1 cellular context compared by ENCODE assay signal in genomic region chr10:22316286-22317120, GRCh38.
TF ChIP-seq lines count a peak whose summit lies in the region.

TSS of gene COMMD3 (plus strand) at chr10:22316388. CDS start at chr10:22316418, 30 bp downstream.

TF ChIP-seq in K562, 482 proteins besides CTCF, POLR2A, EP300 and RAD21 (continued from another document and continues in another):
- TF ChIP-seq SPI1 (IDR thresholded peaks at IDR 0.05; ENCODE audit: borderline replicate concordance, low read depth, low read length) (peak; percentile 81), BCOR (IDR thresholded peaks at IDR 0.05) (no peak; the same call in 1 of the 2 replicates), ATF6 (CRISPR knock-in tag; IDR thresholded peaks at IDR 0.05) (no peak), CREB3L1 (IDR thresholded peaks at IDR 0.05; ENCODE audit: borderline replicate concordance, low read depth) (peak; percentile 88), CBX5 (IDR thresholded peaks at IDR 0.05; ENCODE audit: borderline replicate concordance, low read depth) (no peak), ILF3 (IDR thresholded peaks at IDR 0.05; ENCODE audit: borderline replicate concordance) (no peak), ZNF609 (CRISPR knock-in tag; IDR thresholded peaks at IDR 0.05; ENCODE audit: borderline replicate concordance) (no peak), SNAPC5 (CRISPR knock-in tag; IDR thresholded peaks at IDR 0.05) (no peak), USF1 (CRISPR knock-in tag; IDR thresholded peaks at IDR 0.05) (peak; percentile 89), GABPB1 (CRISPR knock-in tag; IDR thresholded peaks at IDR 0.05) (peak; percentile 75), ZNF282 (CRISPR knock-in tag; IDR thresholded peaks at IDR 0.05) (no peak), ERF (CRISPR knock-in tag; IDR thresholded peaks at IDR 0.05) (0 out of 2 replicates have a peak, but pooled peaks have one; percentile 20), HOXB6 (CRISPR knock-in tag; IDR thresholded peaks at IDR 0.05; ENCODE audit: borderline replicate concordance) (no peak), ESRRA (IDR thresholded peaks at IDR 0.05; ENCODE audit: borderline replicate concordance, low read depth) (peak; percentile 45), TAL1 (IDR thresholded peaks at IDR 0.05) (no peak), ZNF586 (CRISPR knock-in tag; conservative IDR thresholded peaks at IDR 0.05) (no peak), ARNT (IDR thresholded peaks at IDR 0.05) (no peak), TEAD1 (CRISPR knock-in tag; IDR thresholded peaks at IDR 0.05) (peak in 1 of 2 experiments; percentile 80; a peak in 1 of 4 replicates), MTA2 (IDR thresholded peaks at IDR 0.05; ENCODE audit: low read depth) (peak; percentile 5; the same call in 1 of the 2 replicates), RBM22 (IDR thresholded peaks at IDR 0.05; ENCODE audit: low read depth, low read length, poor library complexity, severe bottlenecking) (peak; percentile 78), ADNP (tag; IDR thresholded peaks at IDR 0.05) (no peak), FOSL1 (tag; conservative IDR thresholded peaks at IDR 0.05) (peak; percentile 52), ZNF217 (CRISPR knock-in tag; IDR thresholded peaks at IDR 0.05) (no peak), CBFB (CRISPR knock-in tag; IDR thresholded peaks at IDR 0.05) (0 out of 2 replicates have a peak, but pooled peaks have one; percentile 28), BMI1 (IDR thresholded peaks at IDR 0.05; ENCODE audit: low read length) (no peak), E2F6 (IDR thresholded peaks at IDR 0.05; ENCODE audit: borderline replicate concordance in 1 of 2, extremely low read depth in 1 of 2, insufficient read depth in 1 of 2, insufficient read length in 1 of 2, low read depth in 1 of 2, low read length in 1 of 2, poor library complexity in 1 of 2, severe bottlenecking in 1 of 2) (peak; percentile 77 to 88), ZNF263 (CRISPR knock-in tag; IDR thresholded peaks at IDR 0.05; ENCODE audit: borderline replicate concordance) (no peak), ZNF395 (CRISPR knock-in tag; IDR thresholded peaks at IDR 0.05) (peak; percentile 74; the same call in 1 of the 2 replicates), NCOA1 (IDR thresholded peaks at IDR 0.05; ENCODE audit: low read depth) (peak; percentile 50; the same call in 1 of the 2 replicates), U2AF1 (optimal IDR thresholded peaks at IDR 0.05; ENCODE audit: low read depth, low read length) (no peak), POU5F1 (IDR thresholded peaks at IDR 0.05; ENCODE audit: borderline replicate concordance, low read depth, low read length, partially characterized antibody) (peak; percentile 3), NFATC3 (IDR thresholded peaks at IDR 0.05) (no peak), CHD2 (IDR thresholded peaks at IDR 0.05; ENCODE audit: low read depth, low read length) (no peak), ETV5 (CRISPR knock-in tag; IDR thresholded peaks at IDR 0.05; ENCODE audit: low read depth) (peak; percentile 33; the same call in 1 of the 2 replicates), ZNF785 (CRISPR knock-in tag; IDR thresholded peaks at IDR 0.05) (no peak), ZBTB11 (CRISPR knock-in tag; IDR thresholded peaks at IDR 0.05) (peak in 2 of 3 experiments; percentile 58 to 90; a peak in 3 of 6 replicates), CREB1 (IDR thresholded peaks at IDR 0.05) (no peak; the same call in 1 of the 2 replicates), CREB1 (CRISPR knock-in tag; IDR thresholded peaks at IDR 0.05) (peak; percentile 61), GATAD2B (IDR thresholded peaks at IDR 0.05; ENCODE audit: borderline replicate concordance) (0 out of 2 replicates have a peak, but pooled peaks have one; percentile 62), SRSF9 (IDR thresholded peaks at IDR 0.05; ENCODE audit: borderline replicate concordance, low read depth, low read length) (no peak), ZNF398 (CRISPR knock-in tag; IDR thresholded peaks at IDR 0.05) (no peak), FUS (optimal IDR thresholded peaks at IDR 0.05; ENCODE audit: low read depth, low read length) (no peak), PHF21A (IDR thresholded peaks at IDR 0.05; ENCODE audit: borderline replicate concordance, low read depth) (no peak), ZNF707 (CRISPR knock-in tag; conservative IDR thresholded peaks at IDR 0.05) (no peak), ZNF76 (CRISPR knock-in tag; IDR thresholded peaks at IDR 0.05; ENCODE audit: borderline replicate concordance) (peak; percentile 71; the same call in 1 of the 2 replicates), TBP (optimal IDR thresholded peaks at IDR 0.05; ENCODE audit: low read depth, low read length) (peak; percentile 88), ZEB2 (IDR thresholded peaks at IDR 0.05) (0 out of 2 replicates have a peak, but pooled peaks have one; percentile 21), ATF7 (IDR thresholded peaks at IDR 0.05) (peak; percentile 52), ZNF12 (CRISPR knock-in tag; IDR thresholded peaks at IDR 0.05) (no peak)
